ENCODE assay signal across 1 cellular context in the genomic region with DNA sequence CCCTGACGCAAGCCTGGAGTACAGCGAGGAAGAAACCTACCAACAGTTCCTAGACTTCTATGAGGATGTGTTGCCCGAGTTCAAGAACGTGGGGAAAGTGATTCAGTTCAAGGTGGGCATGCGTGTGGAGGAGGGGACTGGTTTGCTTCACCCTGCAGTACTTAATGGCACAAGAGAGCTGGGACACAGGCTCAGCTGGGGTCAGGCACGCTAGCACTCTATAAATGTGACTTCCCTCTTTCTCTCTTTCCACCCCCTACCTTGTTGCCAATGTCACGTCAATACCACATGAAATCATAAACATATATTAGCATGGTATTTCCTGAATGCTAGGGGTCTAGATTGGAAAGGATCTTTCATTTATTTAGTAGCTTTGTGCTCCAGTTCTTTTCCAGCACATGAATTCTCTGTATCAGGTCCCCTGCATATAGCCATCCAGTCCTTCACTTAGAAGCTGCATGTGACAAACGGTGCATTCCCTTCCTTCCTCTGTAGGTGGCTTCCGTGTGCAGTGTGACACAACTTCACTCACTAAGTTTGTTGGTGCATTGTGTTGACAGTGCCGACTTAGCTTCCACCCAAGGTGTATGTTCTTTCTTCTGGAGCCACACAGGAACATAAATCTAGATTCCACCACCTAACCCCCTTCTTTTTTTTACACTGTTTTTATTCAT.
TF ChIP-seq lines count a peak whose summit lies in the region.

No MANE protein-coding gene starts in this region.

TF ChIP-seq in WTC11, 78 proteins besides CTCF, POLR2A, EP300 and RAD21 (continued from another document):
- TF ChIP-seq, protein P1, sequence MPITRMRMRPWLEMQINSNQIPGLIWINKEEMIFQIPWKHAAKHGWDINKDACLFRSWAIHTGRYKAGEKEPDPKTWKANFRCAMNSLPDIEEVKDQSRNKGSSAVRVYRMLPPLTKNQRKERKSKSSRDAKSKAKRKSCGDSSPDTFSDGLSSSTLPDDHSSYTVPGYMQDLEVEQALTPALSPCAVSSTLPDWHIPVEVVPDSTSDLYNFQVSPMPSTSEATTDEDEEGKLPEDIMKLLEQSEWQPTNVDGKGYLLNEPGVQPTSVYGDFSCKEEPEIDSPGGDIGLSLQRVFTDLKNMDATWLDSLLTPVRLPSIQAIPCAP (CRISPR knock-in tag; IDR thresholded peaks at IDR 0.05): no peak
- no peak for TF ChIP-seq KAT7 (CRISPR knock-in tag; IDR thresholded peaks at IDR 0.05; ENCODE audit: borderline replicate concordance)
